ENCODE assay signal across 1 cellular context in genomic region chr11:17207317-17208256, GRCh38.
A peak's percentile ranks its signal among the peaks of the same experiment; 100 is the strongest.
TF ChIP-seq lines count a peak whose summit lies in the region.

Gene PIK3C2A (minus strand): TSS chr11:17207986. CDS start chr11:17169741, 38,245 bp downstream.

TF ChIP-seq in WTC11, 78 proteins besides CTCF, POLR2A, EP300 and RAD21 (continued from another document):
- peak; percentile 68 for TF ChIP-seq PRDM15 (CRISPR knock-in tag; IDR thresholded peaks at IDR 0.05)
